Comparison of ENCODE assay signal across 1 cellular context in genomic region chr17:76735006-76735405, GRCh38.
TF ChIP-seq lines count a peak whose summit lies in the region.

No MANE protein-coding gene starts in this region.

TF ChIP-seq in liver, 16 proteins besides CTCF, POLR2A, EP300 and RAD21 (continued from another document):
- TF ChIP-seq, protein P1, sequence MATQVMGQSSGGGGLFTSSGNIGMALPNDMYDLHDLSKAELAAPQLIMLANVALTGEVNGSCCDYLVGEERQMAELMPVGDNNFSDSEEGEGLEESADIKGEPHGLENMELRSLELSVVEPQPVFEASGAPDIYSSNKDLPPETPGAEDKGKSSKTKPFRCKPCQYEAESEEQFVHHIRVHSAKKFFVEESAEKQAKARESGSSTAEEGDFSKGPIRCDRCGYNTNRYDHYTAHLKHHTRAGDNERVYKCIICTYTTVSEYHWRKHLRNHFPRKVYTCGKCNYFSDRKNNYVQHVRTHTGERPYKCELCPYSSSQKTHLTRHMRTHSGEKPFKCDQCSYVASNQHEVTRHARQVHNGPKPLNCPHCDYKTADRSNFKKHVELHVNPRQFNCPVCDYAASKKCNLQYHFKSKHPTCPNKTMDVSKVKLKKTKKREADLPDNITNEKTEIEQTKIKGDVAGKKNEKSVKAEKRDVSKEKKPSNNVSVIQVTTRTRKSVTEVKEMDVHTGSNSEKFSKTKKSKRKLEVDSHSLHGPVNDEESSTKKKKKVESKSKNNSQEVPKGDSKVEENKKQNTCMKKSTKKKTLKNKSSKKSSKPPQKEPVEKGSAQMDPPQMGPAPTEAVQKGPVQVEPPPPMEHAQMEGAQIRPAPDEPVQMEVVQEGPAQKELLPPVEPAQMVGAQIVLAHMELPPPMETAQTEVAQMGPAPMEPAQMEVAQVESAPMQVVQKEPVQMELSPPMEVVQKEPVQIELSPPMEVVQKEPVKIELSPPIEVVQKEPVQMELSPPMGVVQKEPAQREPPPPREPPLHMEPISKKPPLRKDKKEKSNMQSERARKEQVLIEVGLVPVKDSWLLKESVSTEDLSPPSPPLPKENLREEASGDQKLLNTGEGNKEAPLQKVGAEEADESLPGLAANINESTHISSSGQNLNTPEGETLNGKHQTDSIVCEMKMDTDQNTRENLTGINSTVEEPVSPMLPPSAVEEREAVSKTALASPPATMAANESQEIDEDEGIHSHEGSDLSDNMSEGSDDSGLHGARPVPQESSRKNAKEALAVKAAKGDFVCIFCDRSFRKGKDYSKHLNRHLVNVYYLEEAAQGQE (IDR thresholded peaks at IDR 0.05): no peak
- TF ChIP-seq EGR1 (IDR thresholded peaks at IDR 0.05; ENCODE audit: low read depth in 2 of 2) (no peak), TAF1 (conservative IDR thresholded peaks at IDR 0.05) (no peak), HNF4G (IDR thresholded peaks at IDR 0.05) (no peak), HNF4A (conservative IDR thresholded peaks at IDR 0.05) (no peak)
